ENCODE assay signal across 12 cellular contexts in genomic region chr20:20680991-20681508, GRCh38. TPM values are rescaled to one million over a fixed set of nuclear protein-coding genes. Genes with fewer than 3 reads are reported as not detected.
A peak's percentile ranks its signal among the peaks of the same experiment; 100 is the strongest.
DNase-seq lines count a peak whose midpoint lies in the region; ATAC-seq, FAIRE-seq and TF ChIP-seq lines count a peak whose summit lies in the region.
"Had no signal": no experiment of that assay in that cellular context is flagged by ENCODE, and none has a peak within 500 bp of the region (broad histone marks: within the 10 kb centered on the region; RNA-seq: fewer than 3 reads in every experiment).

No MANE protein-coding gene starts in this region.

- H3K4me1 ChIP-seq in upper lobe of right lung: peaks cover 34% of the 10 kb centered on the region
- peaks cover 2 to 4% of the 10 kb centered on the region in 2 donors for H3K4me1 ChIP-seq in small intestine (ENCODE audit: control insufficient read depth in 2 of 2, insufficient read depth in 1 of 2, low read depth in 1 of 2, low read length in 1 of 2)

- no peaks in the 10 kb centered on the region for H3K9me3 Mint-ChIP-seq in activated naive CD8-positive, alpha-beta T cell treated with anti-CD3 and anti-CD28 coated beads for 36 hours
- H3K9me3 Mint-ChIP-seq: stimulated activated effector memory CD8-positive, alpha-beta T cell treated with anti-CD3 and anti-CD28 coated beads, Interleukin-12 subunit alpha, Interleukin-12 subunit beta, amount 100 ng/mL, for 72 hours had no signal

- H3K4me3 Mint-ChIP-seq in activated naive CD8-positive, alpha-beta T cell treated with anti-CD3 and anti-CD28 coated beads for 36 hours: no peak overlapping the region
- H3K4me3 Mint-ChIP-seq: activated naive CD8-positive, alpha-beta T cell; stimulated activated effector memory CD8-positive, alpha-beta T cell treated with anti-CD3 and anti-CD28 coated beads, Interleukin-12 subunit alpha, Interleukin-12 subunit beta, amount 100 ng/mL, for 72 hours had no signal

- ATAC-seq in Right ventricle myocardium superior (ENCODE audit: poor library complexity): no peak
- ATAC-seq in upper lobe of right lung: peak; percentile 72
- ATAC-seq: stimulated activated effector memory CD8-positive, alpha-beta T cell treated with anti-CD3 and anti-CD28 coated beads, Interleukin-12 subunit alpha, Interleukin-12 subunit beta, amount 100 ng/mL, for 72 hours had no signal

- no peak overlapping the region for H3K27ac ChIP-seq in upper lobe of right lung
- no peak overlapping the region for H3K27ac ChIP-seq in small intestine (ENCODE audit: low read depth in 1 of 2, low read length in 1 of 2)

- peak overlapping the region; percentile 20 for H3K27ac Mint-ChIP-seq in activated naive CD8-positive, alpha-beta T cell treated with anti-CD3 and anti-CD28 coated beads for 36 hours
- H3K27ac Mint-ChIP-seq: activated naive CD8-positive, alpha-beta T cell; stimulated activated effector memory CD8-positive, alpha-beta T cell treated with anti-CD3 and anti-CD28 coated beads, Interleukin-12 subunit alpha, Interleukin-12 subunit beta, amount 100 ng/mL, for 72 hours had no signal

- FAIRE-seq in small intestine (lab: Jason Lieb, UNC): no peak

- H3K36me3 Mint-ChIP-seq in activated naive CD8-positive, alpha-beta T cell treated with anti-CD3 and anti-CD28 coated beads for 36 hours: peaks cover 10% of the 10 kb centered on the region
- H3K36me3 Mint-ChIP-seq: stimulated activated effector memory CD8-positive, alpha-beta T cell treated with anti-CD3 and anti-CD28 coated beads, Interleukin-12 subunit alpha, Interleukin-12 subunit beta, amount 100 ng/mL, for 72 hours had no signal

- H3K27me3 Mint-ChIP-seq in activated naive CD8-positive, alpha-beta T cell treated with anti-CD3 and anti-CD28 coated beads for 36 hours: no peaks in the 10 kb centered on the region
- H3K27me3 Mint-ChIP-seq: activated naive CD8-positive, alpha-beta T cell had no signal

- WGBS in small intestine, 3 donors: 73 to 85% (median 83%) methylated on average over 7 of the region's 7 CpGs

- peak; percentile 79 for DNase-seq in cardiac septum (ENCODE audit: low spot score)
- DNase-seq in Right ventricle myocardium superior: no peak
- DNase-seq in KBM-7: peak; percentile 93
- no peak for DNase-seq in activated naive CD8-positive, alpha-beta T cell treated with anti-CD3 and anti-CD28 coated beads for 36 hours
- no peak for DNase-seq in upper lobe of right lung
- DNase-seq in small intestine: no peak
- DNase-seq in NCI-H524 (lab: John Stamatoyannopoulos, UW): no peak
- DNase-seq in cortex of kidney (lab: John Stamatoyannopoulos, UW): no peak
- DNase-seq: activated CD4-positive, CD25-positive, alpha-beta regulatory T cell treated with anti-CD3 and anti-CD28 coated beads, Interleukin-2, amount 50 U/mL, for 72 hours; hypothalamus had no signal

- H3K4me3 ChIP-seq in upper lobe of right lung (no peak overlapping the region), small intestine (ENCODE audit: low read depth in 1 of 2, low read length in 2 of 2) (no peak overlapping the region)

- peaks cover 41% of the 10 kb centered on the region for H3K4me1 Mint-ChIP-seq in activated naive CD8-positive, alpha-beta T cell treated with anti-CD3 and anti-CD28 coated beads for 36 hours

- TF ChIP-seq CTCF in upper lobe of right lung (IDR thresholded peaks at IDR 0.05): no peak

- no peaks in the 10 kb centered on the region for H3K36me3 ChIP-seq in upper lobe of right lung
- H3K36me3 ChIP-seq in small intestine (ENCODE audit: control insufficient read depth in 2 of 2, insufficient read depth in 2 of 2, low read length in 2 of 2): no peaks in the 10 kb centered on the region

- intact Hi-C loops in cardiac septum (cut with DNase I): no loop called here
- intact Hi-C loops in Right ventricle myocardium superior (cut with DNase I): no loop called here
- intact Hi-C loops in upper lobe of right lung (cut with DNase I): no loop called here

- in situ Hi-C loops in KBM-7 (cut with MboI; ENCODE audit: low pct_unique_long_range_greater_than_20kb, low sequenced_read_pairs): no loop called here

- no peaks in the 10 kb centered on the region for H3K9me3 ChIP-seq in upper lobe of right lung
- H3K9me3 ChIP-seq in small intestine (ENCODE audit: control insufficient read depth, low read depth): no peaks in the 10 kb centered on the region

- H3K27me3 ChIP-seq in upper lobe of right lung: no peaks in the 10 kb centered on the region
- H3K27me3 ChIP-seq in small intestine (ENCODE audit: control insufficient read depth in 2 of 2, insufficient read depth in 2 of 2, low read length in 2 of 2): no peaks in the 10 kb centered on the region

RNA-seq across cellular contexts. Expression of gene RALGAPA2, which starts 31.4 kb away (rescaled TPM):
- total RNA-seq in cardiac septum (22.5 TPM), Right ventricle myocardium superior (15.5 TPM), upper lobe of right lung (88.9 TPM)
- total RNA-seq in activated naive CD8-positive, alpha-beta T cell treated with anti-CD3 and anti-CD28 coated beads for 36 hours: 10 to 100 TPM; 14.7 to 15.6 TPM
- 10 to 100 TPM in 2 of 3 donors, 1 to 10 TPM in 1; 7.6 to 24.7 (median 10.7) TPM for polyA plus RNA-seq in small intestine

Comparison
In these comparisons a context has a peak if more than half of its experiments do, and no peak if none do; other contexts are left out.
1. DNase-seq: peak in cardiac septum (single experiment) and KBM-7 (single experiment); none in Right ventricle myocardium superior (single experiment), activated naive CD8-positive, alpha-beta T cell treated with anti-CD3 and anti-CD28 coated beads for 36 hours (single experiment), upper lobe of right lung (single experiment), small intestine (single experiment), NCI-H524 (0 of 2) and cortex of kidney (single experiment).